ENCODE assay signal across 26 cellular contexts in the genomic region with DNA sequence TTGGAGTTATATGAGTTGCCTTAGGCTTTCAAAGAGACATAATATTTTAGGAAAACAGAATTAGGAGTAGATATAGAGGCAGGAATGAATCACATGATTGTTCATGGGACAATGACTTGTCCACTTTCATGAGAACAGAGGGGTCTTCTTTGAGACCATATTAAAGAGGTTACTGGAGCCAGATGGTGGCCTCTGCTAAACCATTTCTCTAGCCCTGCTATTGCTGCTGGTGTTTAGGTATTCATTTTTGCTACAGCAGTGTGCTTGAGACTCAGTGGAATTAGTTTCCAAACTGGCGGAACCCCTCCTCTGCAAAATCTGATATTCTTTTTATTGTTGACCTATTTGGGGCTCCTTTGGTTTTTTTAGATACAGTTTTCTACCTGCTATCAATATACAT. TPM values are rescaled to one million over a fixed set of nuclear protein-coding genes. Genes with fewer than 3 reads are reported as not detected.
DNase-seq lines count a peak whose midpoint lies in the region; ATAC-seq and TF ChIP-seq lines count a peak whose summit lies in the region.
"Had no signal": no experiment of that assay in that cellular context is flagged by ENCODE, and none has a peak within 500 bp of the region (broad histone marks: within the 10 kb centered on the region; RNA-seq: fewer than 3 reads in every experiment).

No MANE protein-coding gene starts in this region.

- H3K27ac Mint-ChIP-seq in GM23338 = no peak overlapping the region

- intact Hi-C loops in left ventricle myocardium inferior (cut with micrococcal nuclease) (no loop called here), left cardiac atrium (cut with DNase I) (no loop called here)

- no peak overlapping the region for H3K4me3 Mint-ChIP-seq in GM23338
- H3K4me3 Mint-ChIP-seq: CD4-positive, alpha-beta memory T cell had no signal

- 0 out of 2 replicates have a peak, but pooled peaks cover 3% of the 10 kb centered on the region for H3K9me2 ChIP-seq in GM23338 (ENCODE audit: insufficient read depth)

- H3K27ac ChIP-seq in left ventricle myocardium inferior (replicated peaks) (peak overlapping the region; percentile 60), epithelial cell of prostate (peak overlapping the region; percentile 99), substantia nigra (ENCODE audit: low read depth, low read length, poor library complexity, severe bottlenecking) (peak overlapping the region; percentile 72), GM23338 (ENCODE audit: low read depth) (no peak overlapping the region)
- H3K27ac ChIP-seq: 22Rv1; BLaER1 treated with 17β-estradiol and CSF1 and Interleukin-3, amounts not matched to agents 10 nM and 100 nM; Peyer's patch; SJCRH30 had no signal

- 0 out of 2 replicates have a peak, but pooled peaks cover 4% of the 10 kb centered on the region for H4K20me1 ChIP-seq in GM23338 (replicated peaks; ENCODE audit: insufficient read depth)
- H4K20me1 ChIP-seq: BLaER1 treated with 17β-estradiol and CSF1 and Interleukin-3, amounts not matched to agents 10 nM and 100 nM had no signal

- no peaks in the 10 kb centered on the region for H3K9me3 Mint-ChIP-seq in GM23338
- H3K9me3 Mint-ChIP-seq: CD4-positive, alpha-beta memory T cell had no signal

- DNase-seq in left ventricle myocardium inferior (no peak), left cardiac atrium (no peak), epithelial cell of prostate (ENCODE audit: low read depth, low spot score) (no peak), substantia nigra (lab: John Stamatoyannopoulos, UW) (no peak), GM23338 (ENCODE audit: low spot score) (no peak), activated gamma-delta T cell treated with Interleukin-2 at 50 U/mL for 16 hours (no peak)
- no peak for DNase-seq in activated CD4-positive, alpha-beta T cell treated with anti-CD3 and anti-CD28 coated beads for 1 hour
- DNase-seq in activated CD4-positive, alpha-beta T cell treated with anti-CD3 and anti-CD28 coated beads, Interleukin-2, amount 50 U/mL, for 4 hours = no peak
- DNase-seq: ACHN; Caco-2; CD4-positive, alpha-beta memory T cell; DMS 273 treated with DMSO at 0.1 percent for 48 hours; DMS79 treated with DMSO at 0.1 percent for 48 hours; KG1; NCI-H1417; NCI-H1694 treated with DMSO at 0.1 percent for 48 hours; NCI-H2081 treated with DMSO at 0.1 percent for 48 hours; NCI-H2171 treated with DMSO at 0.1 percent for 48 hours; NCI-H526; Peyer's patch had no signal

- peaks cover 8% of the 10 kb centered on the region for H3K36me3 ChIP-seq in left ventricle myocardium inferior
- no peaks in the 10 kb centered on the region for H3K36me3 ChIP-seq in GM23338 (ENCODE audit: insufficient read depth)
- H3K36me3 ChIP-seq: BLaER1 treated with 17β-estradiol and CSF1 and Interleukin-3, amounts not matched to agents 10 nM and 100 nM; HAP-1 had no signal

- peaks cover 9% of the 10 kb centered on the region for H3K4me1 Mint-ChIP-seq in GM23338

- TF ChIP-seq CTCF in left ventricle myocardium inferior (IDR thresholded peaks at IDR 0.05; ENCODE audit: borderline replicate concordance) (no peak), GM23338 (conservative IDR thresholded peaks at IDR 0.05; ENCODE audit: low read depth in 2 of 2) (no peak)

- no peaks in the 10 kb centered on the region; the same call in 1 of the 2 replicates for H3K79me2 ChIP-seq in GM23338 (replicated peaks; ENCODE audit: insufficient read depth)

- H3K4me3 ChIP-seq in left ventricle myocardium inferior (no peak overlapping the region), GM23338 (no peak overlapping the region)
- H3K4me3 ChIP-seq: BLaER1 treated with 17β-estradiol and CSF1 and Interleukin-3, amounts not matched to agents 10 nM and 100 nM; GM12878; HAP-1; Peyer's patch; SJCRH30 had no signal

- H3K27me3 ChIP-seq in left ventricle myocardium inferior (ENCODE audit: low read depth) (no peaks in the 10 kb centered on the region), GM23338 (ENCODE audit: insufficient read depth) (no peaks in the 10 kb centered on the region)
- H3K27me3 ChIP-seq: BLaER1 treated with 17β-estradiol and CSF1 and Interleukin-3, amounts not matched to agents 10 nM and 100 nM; Peyer's patch; SJCRH30 had no signal

- H3K4me1 ChIP-seq in left ventricle myocardium inferior (peaks cover 54% of the 10 kb centered on the region), GM23338 (ENCODE audit: insufficient read depth) (peaks cover 3% of the 10 kb centered on the region; the same call in 1 of the 2 replicates)
- H3K4me1 ChIP-seq: Caco-2, HAP-1, Peyer's patch had no signal

- H3K36me3 Mint-ChIP-seq in GM23338 (ENCODE audit: low read depth) = peaks cover 14% of the 10 kb centered on the region

- no peak overlapping the region for H3K4me2 ChIP-seq in GM23338
- H3K4me2 ChIP-seq: BLaER1 treated with 17β-estradiol and CSF1 and Interleukin-3, amounts not matched to agents 10 nM and 100 nM had no signal

- ATAC-seq in left cardiac atrium = no peak
- no peak for ATAC-seq in GM23338
- ATAC-seq: GM12878 had no signal

- no peaks in the 10 kb centered on the region for H3K27me3 Mint-ChIP-seq in GM23338 (ENCODE audit: insufficient read depth, low read depth, poor library complexity)
- H3K27me3 Mint-ChIP-seq: CD4-positive, alpha-beta memory T cell had no signal

- no peak overlapping the region for H2AFZ ChIP-seq in GM23338

- H3K9me3 ChIP-seq in left ventricle myocardium inferior (replicated peaks) = no peaks in the 10 kb centered on the region
- H3K9me3 ChIP-seq: BLaER1 treated with 17β-estradiol and CSF1 and Interleukin-3, amounts not matched to agents 10 nM and 100 nM; Caco-2; HAP-1; Peyer's patch; SJCRH30 had no signal

- no peaks in the 10 kb centered on the region for H3F3A ChIP-seq in GM23338 (replicated peaks; ENCODE audit: low read depth)

TF ChIP-seq in GM23338, 12 proteins besides CTCF, POLR2A, EP300 and RAD21 (continues in another document):
- TF ChIP-seq NANOG (IDR thresholded peaks at IDR 0.05; ENCODE audit: borderline replicate concordance) = no peak
- no peak for TF ChIP-seq EZH2 (IDR thresholded peaks at IDR 0.05; ENCODE audit: low read depth, unreplicated experiment)
- TF ChIP-seq, protein P1, sequence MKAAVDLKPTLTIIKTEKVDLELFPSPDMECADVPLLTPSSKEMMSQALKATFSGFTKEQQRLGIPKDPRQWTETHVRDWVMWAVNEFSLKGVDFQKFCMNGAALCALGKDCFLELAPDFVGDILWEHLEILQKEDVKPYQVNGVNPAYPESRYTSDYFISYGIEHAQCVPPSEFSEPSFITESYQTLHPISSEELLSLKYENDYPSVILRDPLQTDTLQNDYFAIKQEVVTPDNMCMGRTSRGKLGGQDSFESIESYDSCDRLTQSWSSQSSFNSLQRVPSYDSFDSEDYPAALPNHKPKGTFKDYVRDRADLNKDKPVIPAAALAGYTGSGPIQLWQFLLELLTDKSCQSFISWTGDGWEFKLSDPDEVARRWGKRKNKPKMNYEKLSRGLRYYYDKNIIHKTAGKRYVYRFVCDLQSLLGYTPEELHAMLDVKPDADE (IDR thresholded peaks at IDR 0.05) = no peak
- no peak for TF ChIP-seq JUNB (IDR thresholded peaks at IDR 0.05; ENCODE audit: unreplicated experiment)
- TF ChIP-seq CREB1 (CRISPR knock-in tag; IDR thresholded peaks at IDR 0.05; ENCODE audit: low read depth) = no peak
- no peak for TF ChIP-seq STAT1 (IDR thresholded peaks at IDR 0.05; ENCODE audit: unreplicated experiment)
- no peak for TF ChIP-seq ZNF114 (CRISPR knock-in tag; IDR thresholded peaks at IDR 0.05)
- TF ChIP-seq, protein P2, sequence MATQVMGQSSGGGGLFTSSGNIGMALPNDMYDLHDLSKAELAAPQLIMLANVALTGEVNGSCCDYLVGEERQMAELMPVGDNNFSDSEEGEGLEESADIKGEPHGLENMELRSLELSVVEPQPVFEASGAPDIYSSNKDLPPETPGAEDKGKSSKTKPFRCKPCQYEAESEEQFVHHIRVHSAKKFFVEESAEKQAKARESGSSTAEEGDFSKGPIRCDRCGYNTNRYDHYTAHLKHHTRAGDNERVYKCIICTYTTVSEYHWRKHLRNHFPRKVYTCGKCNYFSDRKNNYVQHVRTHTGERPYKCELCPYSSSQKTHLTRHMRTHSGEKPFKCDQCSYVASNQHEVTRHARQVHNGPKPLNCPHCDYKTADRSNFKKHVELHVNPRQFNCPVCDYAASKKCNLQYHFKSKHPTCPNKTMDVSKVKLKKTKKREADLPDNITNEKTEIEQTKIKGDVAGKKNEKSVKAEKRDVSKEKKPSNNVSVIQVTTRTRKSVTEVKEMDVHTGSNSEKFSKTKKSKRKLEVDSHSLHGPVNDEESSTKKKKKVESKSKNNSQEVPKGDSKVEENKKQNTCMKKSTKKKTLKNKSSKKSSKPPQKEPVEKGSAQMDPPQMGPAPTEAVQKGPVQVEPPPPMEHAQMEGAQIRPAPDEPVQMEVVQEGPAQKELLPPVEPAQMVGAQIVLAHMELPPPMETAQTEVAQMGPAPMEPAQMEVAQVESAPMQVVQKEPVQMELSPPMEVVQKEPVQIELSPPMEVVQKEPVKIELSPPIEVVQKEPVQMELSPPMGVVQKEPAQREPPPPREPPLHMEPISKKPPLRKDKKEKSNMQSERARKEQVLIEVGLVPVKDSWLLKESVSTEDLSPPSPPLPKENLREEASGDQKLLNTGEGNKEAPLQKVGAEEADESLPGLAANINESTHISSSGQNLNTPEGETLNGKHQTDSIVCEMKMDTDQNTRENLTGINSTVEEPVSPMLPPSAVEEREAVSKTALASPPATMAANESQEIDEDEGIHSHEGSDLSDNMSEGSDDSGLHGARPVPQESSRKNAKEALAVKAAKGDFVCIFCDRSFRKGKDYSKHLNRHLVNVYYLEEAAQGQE (IDR thresholded peaks at IDR 0.05; ENCODE audit: unreplicated experiment) = no peak
- no peak for TF ChIP-seq EZH2phosphoT487 (IDR thresholded peaks at IDR 0.05; ENCODE audit: unreplicated experiment)
- TF ChIP-seq ZNF331 (CRISPR knock-in tag; IDR thresholded peaks at IDR 0.05; ENCODE audit: low read depth) = no peak

RNA-seq across cellular contexts. Expression of a gene that starts 31.3 kb away (rescaled TPM):
- total RNA-seq in left ventricle myocardium inferior (24.6 TPM), left cardiac atrium (10 to 100 TPM; 20.8 to 32.7 TPM)
- total RNA-seq in GM23338 (2014; rRNA removed; shearing (Covaris generic)) = 14.9 and 16.9 TPM in 2 replicates
- polyA plus RNA-seq in GM23338 (2016; fragmentation: Nextera tagmentation; extraction: Ambion mirVana) = 9.7 and 10.7 TPM in 2 replicates
- total RNA-seq: OCI-LY7 had no signal
